ENCODE assay signal across 21 cellular contexts in genomic region chr18:6623278-6623677, GRCh38.
"Had no signal": no experiment of that assay in that cellular context is flagged by ENCODE, and none has a peak within 500 bp of the region (broad histone marks: within the 10 kb centered on the region; RNA-seq: fewer than 3 reads in every experiment).

No MANE protein-coding gene starts in this region.

- H3K27ac Mint-ChIP-seq: natural killer cell treated with Interleukin-12 subunit alpha and Interleukin-12 subunit beta and Interleukin-15 and Interleukin-18, amount 100 ng/mL, for 72 hours; type B pancreatic cell had no signal

- H3K27me3 Mint-ChIP-seq: natural killer cell treated with Interleukin-12 subunit alpha and Interleukin-12 subunit beta and Interleukin-15 and Interleukin-18, amount 100 ng/mL, for 72 hours; type B pancreatic cell had no signal

- H3K27me3 ChIP-seq: heart left ventricle, suprapubic skin, thyroid gland had no signal

- H3K9me3 ChIP-seq: heart left ventricle, psoas muscle, suprapubic skin, thyroid gland had no signal

- H3K9me3 Mint-ChIP-seq: type B pancreatic cell had no signal

- H3K36me3 Mint-ChIP-seq: natural killer cell treated with Interleukin-12 subunit alpha and Interleukin-12 subunit beta and Interleukin-15 and Interleukin-18, amount 100 ng/mL, for 72 hours; type B pancreatic cell had no signal

- FAIRE-seq: endometrium, frontal cortex had no signal

- H3K4me1 ChIP-seq: psoas muscle had no signal

- H3K27ac ChIP-seq: psoas muscle, thyroid gland had no signal

- H3K4me3 ChIP-seq: heart left ventricle, lung, psoas muscle, skin epidermis, suprapubic skin, thyroid gland had no signal

- ATAC-seq: esophagus mucosa; heart left ventricle; left colon; left ventricle myocardium superior; natural killer cell treated with Interleukin-12 subunit alpha and Interleukin-12 subunit beta and Interleukin-15 and Interleukin-18, amount 100 ng/mL, for 72 hours; psoas muscle; sciatic nerve had no signal

- DNase-seq: cortex of kidney; effector memory CD4-positive, alpha-beta T cell; heart left ventricle; hippocampal formation; left colon; left ventricle myocardium superior; psoas muscle; retina; stimulated activated CD4-positive, alpha-beta T cell treated with anti-CD3 and anti-CD28 coated beads, Interleukin-12 subunit alpha, Interleukin-12 subunit beta, amount 100 ng/mL, for 4 hours; stimulated activated CD4-positive, alpha-beta T cell treated with anti-CD3 and anti-CD28 coated beads, Interleukin-2, amount 100 ng/mL, for 48 hours; stimulated activated naive CD4-positive, alpha-beta T cell treated with Interleukin-2 at 50 U/mL for 16 hours; thyroid gland had no signal

- H3K4me3 Mint-ChIP-seq: natural killer cell treated with Interleukin-12 subunit alpha and Interleukin-12 subunit beta and Interleukin-15 and Interleukin-18, amount 100 ng/mL, for 72 hours; type B pancreatic cell had no signal

- H3K36me3 ChIP-seq: heart left ventricle, suprapubic skin, thyroid gland had no signal
